Comparison of ENCODE assay signal across 8 cellular contexts in genomic region chr16:23452221-23452571, GRCh38. TPM values are rescaled to one million over a fixed set of nuclear protein-coding genes. Genes with fewer than 3 reads are reported as not detected.
A peak's percentile ranks its signal among the peaks of the same experiment; 100 is the strongest.
DNase-seq lines count a peak whose midpoint lies in the region; ATAC-seq and TF ChIP-seq lines count a peak whose summit lies in the region.

No MANE protein-coding gene starts in this region.

- intact Hi-C loops in gastrocnemius medialis (cut with DNase I; ENCODE audit: low total_unique reads), result loop anchor here (2.0 to 5.0 kb wide), 2 partner anchors 105 to 145 kb away; partner anchors contain the start of genes EARS2, NDUFAB1 and UBFD1

- TF ChIP-seq POLR2A in gastrocnemius medialis (IDR thresholded peaks at IDR 0.05), result no peak

- H3K27ac ChIP-seq in foreskin keratinocyte (peak overlapping the region; percentile 40), gastrocnemius medialis (peak overlapping the region; percentile 77 to 87 (median 82))

- ATAC-seq in GM21723 (IDR thresholded peaks at IDR 0.05; ENCODE audit: unreplicated experiment) (peak; percentile 9), T-cell (replicated peaks in 1 of 4) (peak in 1 of 4 experiments; percentile 8), foreskin keratinocyte (no peak), gastrocnemius medialis (no peak), GM19397 (IDR thresholded peaks at IDR 0.05; ENCODE audit: unreplicated experiment) (no peak), GM21529 (IDR thresholded peaks at IDR 0.05; ENCODE audit: unreplicated experiment) (no peak)

- H3K4me1 ChIP-seq in foreskin keratinocyte, result peaks cover 4% of the 10 kb centered on the region
- peaks cover 4 to 34% of the 10 kb centered on the region in 2 donors for H3K4me1 ChIP-seq in gastrocnemius medialis

- TF ChIP-seq CTCF in foreskin keratinocyte (conservative IDR thresholded peaks at IDR 0.05), result no peak
- no peak for TF ChIP-seq CTCF in gastrocnemius medialis (IDR thresholded peaks at IDR 0.05 in 4 of 5, conservative IDR thresholded peaks at IDR 0.05 in 1 of 5)

- no peaks in the 10 kb centered on the region for H3K27me3 Mint-ChIP-seq in T-cell

- H3K4me3 ChIP-seq in gastrocnemius medialis, result peak overlapping the region; percentile 74 to 90 (median 78)

- POLR2A ChIA-PET in T-cell (lab: Charles Lee), result interaction anchor here (0.7 kb wide), 2 partner anchors 27 to 30 kb away, joined by 3 read pairs; no protein-coding TSS in a partner anchor

- no peaks in the 10 kb centered on the region for H3K36me3 ChIP-seq in gastrocnemius medialis

- H3K9me3 ChIP-seq in gastrocnemius medialis, result no peaks in the 10 kb centered on the region

- no peaks in the 10 kb centered on the region for H3K36me3 Mint-ChIP-seq in T-cell

- H3K9me3 Mint-ChIP-seq in T-cell, result no peaks in the 10 kb centered on the region

- no peaks in the 10 kb centered on the region for H3K27me3 ChIP-seq in foreskin keratinocyte
- H3K27me3 ChIP-seq in gastrocnemius medialis, result no peaks in the 10 kb centered on the region

- in situ Hi-C loops in gastrocnemius medialis (cut with MboI; ENCODE audit: low sequenced_read_pairs in 4 of 4), result no loop called here

- CTCF ChIA-PET in T-cell (lab: Charles Lee), result interaction anchor here (1.0 to 2.4 kb wide), 3 partner anchors 17 to 18 kb away, joined by 5 to 13 read pairs (median 5); no protein-coding TSS in a partner anchor

- peaks cover 30 to 43% (median 37%) of the 10 kb centered on the region in 3 donors for H3K4me1 Mint-ChIP-seq in T-cell

- H3K27ac Mint-ChIP-seq in T-cell, result peak overlapping the region; percentile 70 to 90

- peak overlapping the region; percentile 90 to 99 (median 96) for H3K4me3 Mint-ChIP-seq in T-cell

- DNase-seq in T-cell, result peak in 1 of 34 experiments; percentile 1
- DNase-seq in foreskin keratinocyte, result peak in 1 of 2 donors; percentile 7
- no peak for DNase-seq in gastrocnemius medialis
- DNase-seq in D341Med (ENCODE audit: low spot score), result no peak
- no peak for DNase-seq in DMS114 treated with DMSO at 0.1 percent for 48 hours (lab: John Stamatoyannopoulos, UW; ENCODE audit: unreplicated experiment)

RNA-seq across cellular contexts. Expression of gene COG7, which starts 0.8 kb away (rescaled TPM):
- 10 to 100 TPM; 15.8 to 23.2 (median 22.4) TPM for total RNA-seq in T-cell
- total RNA-seq in foreskin keratinocyte, result 15.9 and 17.0 TPM in 2 replicates
- polyA plus RNA-seq in foreskin keratinocyte, result 13.2 and 13.5 TPM in 2 replicates
- total RNA-seq in gastrocnemius medialis, result 10 to 100 TPM in 1 of 4 donors, 1 to 10 TPM in 3; 6.6 to 12.9 (median 7.1) TPM

RNA-seq across cellular contexts. Expression of gene GGA2, which starts 58.1 kb away (rescaled TPM):
- total RNA-seq in T-cell (100 to 1,000 TPM in 2 of 5 donors, 10 to 100 TPM in 3; 84.0 to 146 (median 99.6) TPM), foreskin keratinocyte (34.0 and 34.6 TPM in 2 replicates), gastrocnemius medialis (10 to 100 TPM; 31.0 to 79.9 (median 48.8) TPM)
- polyA plus RNA-seq in foreskin keratinocyte, result 16.5 and 17.5 TPM in 2 replicates
